Comparison of ENCODE assay signal across 8 cellular contexts in genomic region chr17:49260011-49260921, GRCh38. TPM values are rescaled to one million over a fixed set of nuclear protein-coding genes. Genes with fewer than 3 reads are reported as not detected.
DNase-seq lines count a peak whose midpoint lies in the region; ATAC-seq and TF ChIP-seq lines count a peak whose summit lies in the region.

No MANE protein-coding gene starts in this region.

- peak; percentile 57 for ATAC-seq in HG03045 (IDR thresholded peaks at IDR 0.05; ENCODE audit: unreplicated experiment)
- peak; percentile 85 for ATAC-seq in left ventricle myocardium superior

- no peak for TF ChIP-seq CTCF in CD14-positive monocyte (IDR thresholded peaks at IDR 0.05)
- TF ChIP-seq CTCF in uterus (IDR thresholded peaks at IDR 0.05) = no peak

- peak overlapping the region; percentile 89 to 91 for H3K4me3 Mint-ChIP-seq in CD14-positive monocyte
- H3K4me3 Mint-ChIP-seq in T-helper 1 cell treated with Interleukin-12 subunit alpha and Interleukin-12 subunit beta and Interleukin-4 antibody, amounts not matched to agents 30 μg/mL and 1 μg/mL, for 36 hours = peak overlapping the region; percentile 79

- DNase-seq in CD14-positive monocyte (ENCODE audit: low spot score) (peak; percentile 88), amniotic stem cell (lab: John Stamatoyannopoulos, UW) (peak; percentile 61), left ventricle myocardium superior (peak; percentile 75), pulmonary artery endothelial cell (ENCODE audit: low read depth, low spot score) (peak; percentile 64), uterus (peak; percentile 31 to 45), NCI-H446 (lab: John Stamatoyannopoulos, UW) (no peak)

- H3K27ac Mint-ChIP-seq in CD14-positive monocyte = peak overlapping the region; percentile 84 to 97 (median 93)
- no peak overlapping the region for H3K27ac Mint-ChIP-seq in T-helper 1 cell treated with Interleukin-12 subunit alpha and Interleukin-12 subunit beta and Interleukin-4 antibody, amounts not matched to agents 30 μg/mL and 1 μg/mL, for 36 hours

- H3K9me3 ChIP-seq in uterus = no peaks in the 10 kb centered on the region

- H3K9me3 Mint-ChIP-seq in CD14-positive monocyte = peaks cover 0 to 1% (median 0%) of the 10 kb centered on the region in 7 donors
- H3K9me3 Mint-ChIP-seq in T-helper 1 cell treated with Interleukin-12 subunit alpha and Interleukin-12 subunit beta and Interleukin-4 antibody, amounts not matched to agents 30 μg/mL and 1 μg/mL, for 36 hours = no peaks in the 10 kb centered on the region

- peaks cover 0 to 8% (median 8%) of the 10 kb centered on the region in 3 donors for H3K27me3 Mint-ChIP-seq in CD14-positive monocyte (ENCODE audit: low read depth in 3 of 3)
- H3K27me3 Mint-ChIP-seq in T-helper 1 cell treated with Interleukin-12 subunit alpha and Interleukin-12 subunit beta and Interleukin-4 antibody, amounts not matched to agents 30 μg/mL and 1 μg/mL, for 36 hours (ENCODE audit: low read depth) = peaks cover 22% of the 10 kb centered on the region

- peaks cover 20% of the 10 kb centered on the region for H3K4me1 Mint-ChIP-seq in CD14-positive monocyte
- H3K4me1 Mint-ChIP-seq in T-helper 1 cell treated with Interleukin-12 subunit alpha and Interleukin-12 subunit beta and Interleukin-4 antibody, amounts not matched to agents 30 μg/mL and 1 μg/mL, for 36 hours (ENCODE audit: low read depth) = peaks cover 11% of the 10 kb centered on the region

- H3K36me3 ChIP-seq in uterus = no peaks in the 10 kb centered on the region

- intact Hi-C loops in CD14-positive monocyte (cut with micrococcal nuclease) (loop anchor here in 1 of 2 donors (1.0 kb wide), 1 partner anchor 8 kb away; no protein-coding TSS in a partner anchor), left ventricle myocardium superior (cut with micrococcal nuclease) (no loop called here), uterus (cut with DNase I; ENCODE audit: low total_unique reads) (no loop called here)

- H3K4me3 ChIP-seq in uterus = peak overlapping the region; percentile 27 to 30

- H3K27ac ChIP-seq in uterus = peak overlapping the region; percentile 42 to 76

- peak in 1 of 2 donors; percentile 9 for TF ChIP-seq POLR2A in uterus (IDR thresholded peaks at IDR 0.05)

- no peaks in the 10 kb centered on the region for H3K27me3 ChIP-seq in uterus

- H3K36me3 Mint-ChIP-seq in CD14-positive monocyte = no peaks in the 10 kb centered on the region
- H3K36me3 Mint-ChIP-seq in T-helper 1 cell treated with Interleukin-12 subunit alpha and Interleukin-12 subunit beta and Interleukin-4 antibody, amounts not matched to agents 30 μg/mL and 1 μg/mL, for 36 hours (ENCODE audit: low read depth) = no peaks in the 10 kb centered on the region

- no peaks in the 10 kb centered on the region for H3K4me1 ChIP-seq in uterus

RNA-seq across cellular contexts. Expression of gene PHOSPHO1, which starts 29.7 kb away (rescaled TPM):
- polyA plus RNA-seq in CD14-positive monocyte = 1 to 10 TPM in 1 of 2 donors, under 1 TPM in 1; 0.51 to 1.4 TPM
- 0.64 TPM for total RNA-seq in left ventricle myocardium superior
- total RNA-seq in pulmonary artery endothelial cell = 0.07 and 0.18 TPM in 2 replicates
- total RNA-seq in uterus = 1 to 10 TPM in 1 of 4 donors, under 1 TPM in 1, not detected in 2; 0.40 to 2.4 TPM

RNA-seq across cellular contexts. Expression of gene ABI3, which starts 49.8 kb away (rescaled TPM):
- 10 to 100 TPM; 43.2 to 90.6 TPM for polyA plus RNA-seq in CD14-positive monocyte
- total RNA-seq in left ventricle myocardium superior (5.6 TPM), pulmonary artery endothelial cell (21.7 and 26.5 TPM in 2 replicates), uterus (10 to 100 TPM in 2 of 4 donors, 1 to 10 TPM in 2; 5.9 to 32.9 (median 13.9) TPM)

RNA-seq across cellular contexts. Expression of gene GNGT2, which starts 49.9 kb away (rescaled TPM):
- 10 to 100 TPM; 16.7 to 25.1 TPM for polyA plus RNA-seq in CD14-positive monocyte
- total RNA-seq in left ventricle myocardium superior = 1.2 TPM
- total RNA-seq in pulmonary artery endothelial cell = 0.86 and 1.3 TPM in 2 replicates
- total RNA-seq in uterus = 1 to 10 TPM in 2 of 4 donors, not detected in 2; 5.5 to 6.7 TPM

Comparison
In these comparisons a context has a peak if more than half of its experiments do, and no peak if none do; other contexts are left out.
1. DNase-seq: peak in CD14-positive monocyte (single experiment), amniotic stem cell (single experiment), left ventricle myocardium superior (single experiment), pulmonary artery endothelial cell (single experiment) and uterus (2 of 2); none in NCI-H446 (0 of 2).